Comparison of ENCODE assay signal across 2 cellular contexts in genomic region chr7:46565257-46565656, GRCh38.
TF ChIP-seq lines count a peak whose summit lies in the region.

No MANE protein-coding gene starts in this region.

TF ChIP-seq in GM12878, 131 proteins besides CTCF, POLR2A, EP300 and RAD21:
- TF ChIP-seq NFIC (IDR thresholded peaks at IDR 0.05; ENCODE audit: low read depth, low read length) (no peak), TAF1 (IDR thresholded peaks at IDR 0.05; ENCODE audit: borderline replicate concordance, low read depth, low read length) (no peak), REST (IDR thresholded peaks at IDR 0.05; ENCODE audit: low read depth, low read length) (no peak), ZBTB33 (IDR thresholded peaks at IDR 0.05) (no peak), FOS (IDR thresholded peaks at IDR 0.05; ENCODE audit: borderline replicate concordance, extremely low read depth, insufficient read length) (no peak), CEBPB (IDR thresholded peaks at IDR 0.05; ENCODE audit: borderline replicate concordance in 1 of 2, low read depth in 2 of 2, low read length in 2 of 2) (no peak), HCFC1 (IDR thresholded peaks at IDR 0.05; ENCODE audit: low read length) (no peak), CBX5 (IDR thresholded peaks at IDR 0.05; ENCODE audit: low read depth) (no peak), ATF3 (IDR thresholded peaks at IDR 0.05; ENCODE audit: borderline replicate concordance, extremely low read depth, low read depth, low read length) (no peak), FOXM1 (IDR thresholded peaks at IDR 0.05; ENCODE audit: low read depth, low read length) (no peak), TBL1XR1 (IDR thresholded peaks at IDR 0.05; ENCODE audit: low read depth, low read length) (no peak), ZZZ3 (IDR thresholded peaks at IDR 0.05; ENCODE audit: control insufficient read depth, insufficient read length, low read depth) (no peak)

TF ChIP-seq in HepG2, 621 proteins besides CTCF, POLR2A, EP300 and RAD21:
- TF ChIP-seq STAT6 (CRISPR knock-in tag; IDR thresholded peaks at IDR 0.05; ENCODE audit: borderline replicate concordance) (no peak), ZNF276 (CRISPR knock-in tag; IDR thresholded peaks at IDR 0.05; ENCODE audit: low read depth) (no peak), RARG (CRISPR knock-in tag; IDR thresholded peaks at IDR 0.05; ENCODE audit: low read depth) (no peak), ZNF296 (CRISPR knock-in tag; conservative IDR thresholded peaks at IDR 0.05) (no peak)
